In genomic region chrX:109922183-109922582, GRCh38 we compare ENCODE assay signal across 29 cellular contexts.
"Had no signal": no experiment of that assay in that cellular context is flagged by ENCODE, and none has a peak within 500 bp of the region (broad histone marks: within the 10 kb centered on the region; RNA-seq: fewer than 3 reads in every experiment).

No MANE protein-coding gene starts in this region.

- DNase-seq: stimulated activated CD4-positive, alpha-beta T cell treated with anti-CD3 and anti-CD28 coated beads, Interleukin-2, amount 100 ng/mL, for 48 hours; stimulated activated CD4-positive, alpha-beta T cell treated with anti-CD3 and anti-CD28 coated beads, Interleukin-4, amount 100 ng/mL, for 1 hour; stimulated activated CD4-positive, alpha-beta T cell treated with anti-CD3 and anti-CD28 coated beads, Interleukin-4, amount 100 ng/mL, for 24 hours; stimulated activated CD4-positive, alpha-beta T cell treated with anti-CD3 and anti-CD28 coated beads, Interleukin-4, amount 100 ng/mL, for 4 hours; stimulated activated CD8-positive, alpha-beta memory T cell treated with anti-CD3 and anti-CD28 coated beads, Interleukin-4, amount 100 ng/mL, for 48 hours; stimulated activated naive B cell treated with anti-CD40 and anti-IgM and Interleukin-4, amounts not matched to agents 10 μg/mL and 1 μg/mL and 100 μg/mL, for 72 hours; stimulated activated naive CD4-positive, alpha-beta T cell; stimulated activated naive CD4-positive, alpha-beta T cell treated with Interleukin-2 at 50 U/mL for 16 hours; stimulated activated naive CD8-positive, alpha-beta T cell treated with anti-CD3 and anti-CD28 coated beads, Interleukin-15, amount 100 ng/mL, for 72 hours; stimulated activated naive CD8-positive, alpha-beta T cell treated with anti-CD3 and anti-CD28 coated beads, Interleukin-15, Interleukin-2, amounts not matched to agents 100 U/mL and 50 U/mL, for 24 hours; stomach; substantia nigra; testis; thyroid gland; tibial artery; transverse colon; trophoblast cell; upper lobe of left lung; upper lobe of right lung; uterus had no signal

- FAIRE-seq: urothelium cell line had no signal

- H3K36me3 ChIP-seq: stomach, suprapubic skin, thoracic aorta, thyroid gland, tibial artery, tibial nerve, transverse colon, upper lobe of left lung, upper lobe of right lung, uterus, vagina had no signal

- H3K4me3 ChIP-seq: stomach, suprapubic skin, testis, thoracic aorta, thyroid gland, tibial artery, tibial nerve, transverse colon, upper lobe of left lung, upper lobe of right lung, uterus, vagina had no signal

- H3K27ac Mint-ChIP-seq: stimulated activated effector memory CD8-positive, alpha-beta T cell treated with anti-CD3 and anti-CD28 coated beads, Interleukin-12 subunit alpha, Interleukin-12 subunit beta, amount 100 ng/mL, for 72 hours; stimulated activated memory B cell treated with anti-CD40 and anti-IgM and Interleukin-4, amounts not matched to agents 10 μg/mL and 1 μg/mL and 100 μg/mL, for 72 hours; stimulated activated naive B cell treated with anti-CD40 and anti-IgM and Interleukin-4, amounts not matched to agents 10 μg/mL and 1 μg/mL and 100 μg/mL, for 72 hours; stimulated activated naive CD8-positive, alpha-beta T cell treated with anti-CD3 and anti-CD28 coated beads, Interleukin-15, amount 100 ng/mL, for 72 hours; type B pancreatic cell had no signal

- H3K27me3 ChIP-seq: suprapubic skin, testis, thyroid gland, tibial artery, transverse colon, upper lobe of left lung, upper lobe of right lung, uterus, vagina had no signal

- H3K9me3 ChIP-seq: stomach, suprapubic skin, testis, thoracic aorta, thyroid gland, tibial artery, tibial nerve, transverse colon, upper lobe of left lung, upper lobe of right lung, uterus, vagina had no signal

- H3K4me1 Mint-ChIP-seq: stimulated activated memory B cell treated with anti-CD40 and anti-IgM and Interleukin-4, amounts not matched to agents 10 μg/mL and 1 μg/mL and 100 μg/mL, for 72 hours had no signal

- H3K27me3 Mint-ChIP-seq: stimulated activated memory B cell treated with anti-CD40 and anti-IgM and Interleukin-4, amounts not matched to agents 10 μg/mL and 1 μg/mL and 100 μg/mL, for 72 hours; stimulated activated naive B cell treated with anti-CD40 and anti-IgM and Interleukin-4, amounts not matched to agents 10 μg/mL and 1 μg/mL and 100 μg/mL, for 72 hours; stimulated activated naive CD8-positive, alpha-beta T cell treated with anti-CD3 and anti-CD28 coated beads, Interleukin-15, amount 100 ng/mL, for 72 hours; stimulated activated naive CD8-positive, alpha-beta T cell treated with anti-CD3 and anti-CD28 coated beads, Interleukin-15, Interleukin-2, amounts not matched to agents 100 ng/mL and 50 ng/mL, for 24 hours; type B pancreatic cell had no signal

- H3K27ac ChIP-seq: stomach, suprapubic skin, testis, thoracic aorta, thyroid gland, tibial artery, tibial nerve, transverse colon, upper lobe of left lung, upper lobe of right lung, uterus, vagina had no signal

- H3K9me3 Mint-ChIP-seq: stimulated activated effector memory CD8-positive, alpha-beta T cell treated with anti-CD3 and anti-CD28 coated beads, Interleukin-12 subunit alpha, Interleukin-12 subunit beta, amount 100 ng/mL, for 72 hours; stimulated activated naive B cell treated with anti-CD40 and anti-IgM and Interleukin-4, amounts not matched to agents 10 μg/mL and 1 μg/mL and 100 μg/mL, for 72 hours; stimulated activated naive CD8-positive, alpha-beta T cell treated with anti-CD3 and anti-CD28 coated beads, Interleukin-15, amount 100 ng/mL, for 72 hours; stimulated activated naive CD8-positive, alpha-beta T cell treated with anti-CD3 and anti-CD28 coated beads, Interleukin-15, Interleukin-2, amounts not matched to agents 100 ng/mL and 50 ng/mL, for 24 hours; type B pancreatic cell had no signal

- ATAC-seq: stimulated activated effector memory CD8-positive, alpha-beta T cell treated with anti-CD3 and anti-CD28 coated beads, Interleukin-12 subunit alpha, Interleukin-12 subunit beta, amount 100 ng/mL, for 72 hours; stimulated activated memory B cell treated with anti-CD40 and anti-IgM and Interleukin-4, amounts not matched to agents 10 μg/mL and 1 μg/mL and 100 μg/mL, for 72 hours; stimulated activated naive B cell treated with anti-CD40 and anti-IgM and Interleukin-4, amounts not matched to agents 10 μg/mL and 1 μg/mL and 100 μg/mL, for 72 hours; stimulated activated naive CD8-positive, alpha-beta T cell treated with anti-CD3 and anti-CD28 coated beads, Interleukin-15, amount 100 ng/mL, for 72 hours; stimulated activated naive CD8-positive, alpha-beta T cell treated with anti-CD3 and anti-CD28 coated beads, Interleukin-15, Interleukin-2, amounts not matched to agents 100 U/mL and 50 U/mL, for 24 hours; upper lobe of right lung had no signal

- H3K4me1 ChIP-seq: stomach, suprapubic skin, testis, thyroid gland, tibial nerve, transverse colon, upper lobe of left lung, upper lobe of right lung, uterus, vagina had no signal

- H3K36me3 Mint-ChIP-seq: stimulated activated effector memory CD8-positive, alpha-beta T cell treated with anti-CD3 and anti-CD28 coated beads, Interleukin-12 subunit alpha, Interleukin-12 subunit beta, amount 100 ng/mL, for 72 hours; stimulated activated memory B cell treated with anti-CD40 and anti-IgM and Interleukin-4, amounts not matched to agents 10 μg/mL and 1 μg/mL and 100 μg/mL, for 72 hours; stimulated activated naive B cell treated with anti-CD40 and anti-IgM and Interleukin-4, amounts not matched to agents 10 μg/mL and 1 μg/mL and 100 μg/mL, for 72 hours; type B pancreatic cell had no signal

- H3K4me3 Mint-ChIP-seq: stimulated activated effector memory CD8-positive, alpha-beta T cell treated with anti-CD3 and anti-CD28 coated beads, Interleukin-12 subunit alpha, Interleukin-12 subunit beta, amount 100 ng/mL, for 72 hours; stimulated activated memory B cell treated with anti-CD40 and anti-IgM and Interleukin-4, amounts not matched to agents 10 μg/mL and 1 μg/mL and 100 μg/mL, for 72 hours; stimulated activated naive B cell treated with anti-CD40 and anti-IgM and Interleukin-4, amounts not matched to agents 10 μg/mL and 1 μg/mL and 100 μg/mL, for 72 hours; stimulated activated naive CD8-positive, alpha-beta T cell treated with anti-CD3 and anti-CD28 coated beads, Interleukin-15, amount 100 ng/mL, for 72 hours; stimulated activated naive CD8-positive, alpha-beta T cell treated with anti-CD3 and anti-CD28 coated beads, Interleukin-15, Interleukin-2, amounts not matched to agents 100 ng/mL and 50 ng/mL, for 24 hours; type B pancreatic cell had no signal
